In the genomic region with DNA sequence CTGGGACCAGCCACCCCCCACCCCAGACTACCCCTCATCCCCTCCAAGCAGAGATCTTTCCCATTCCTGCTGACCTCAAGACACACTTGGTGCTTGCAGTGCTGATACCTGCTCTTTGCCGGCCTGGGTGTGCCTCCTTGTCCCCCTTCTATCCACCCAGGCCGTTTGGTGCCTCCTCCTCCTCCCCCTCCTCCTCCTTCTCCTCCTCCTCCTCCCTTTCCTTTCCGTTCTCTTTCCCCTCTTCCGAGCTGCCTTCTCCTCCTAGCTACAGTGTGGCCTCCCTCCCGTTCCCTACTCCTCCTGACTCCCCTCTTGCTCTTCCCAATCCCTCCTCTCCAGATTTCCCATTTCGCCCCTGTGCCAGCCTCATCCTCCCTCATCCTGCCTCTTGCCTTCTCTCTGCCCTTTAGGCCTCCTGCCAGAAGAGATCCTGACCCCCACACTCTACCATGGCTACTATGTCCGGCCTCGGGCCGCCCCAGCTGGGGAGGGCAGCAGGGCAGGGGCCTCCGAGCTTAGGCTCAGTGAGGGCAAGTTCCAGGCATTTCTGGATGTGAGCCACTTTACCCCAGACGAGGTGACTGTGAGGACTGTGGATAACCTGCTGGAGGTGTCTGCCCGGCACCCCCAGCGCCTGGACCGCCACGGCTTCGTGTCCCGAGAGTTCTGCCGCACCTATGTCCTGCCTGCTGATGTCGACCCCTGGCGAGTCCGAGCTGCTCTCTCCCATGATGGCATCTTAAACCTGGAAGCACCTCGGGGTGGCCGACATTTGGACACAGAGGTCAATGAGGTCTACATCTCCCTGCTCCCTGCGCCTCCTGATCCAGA, we compare ENCODE assay signal across 1 cellular context.
TF ChIP-seq lines count a peak whose summit lies in the region.

No MANE protein-coding gene starts in this region.

TF ChIP-seq in IMR-90, 13 proteins besides CTCF, POLR2A, EP300 and RAD21:
- no peak for TF ChIP-seq RCOR1 (IDR thresholded peaks at IDR 0.05; ENCODE audit: insufficient replicate concordance, low read length)
- TF ChIP-seq CHD1 (IDR thresholded peaks at IDR 0.05; ENCODE audit: low read depth, low read length), result no peak
- no peak for TF ChIP-seq CEBPB (IDR thresholded peaks at IDR 0.05; ENCODE audit: low read depth, low read length)
- no peak for TF ChIP-seq SMC3 (IDR thresholded peaks at IDR 0.05; ENCODE audit: low read depth, low read length)
- no peak for TF ChIP-seq NFE2L2 (IDR thresholded peaks at IDR 0.05; ENCODE audit: low read depth, low read length)
- TF ChIP-seq MAZ (IDR thresholded peaks at IDR 0.05; ENCODE audit: borderline replicate concordance, low read depth, low read length), result no peak
- TF ChIP-seq, protein P1, sequence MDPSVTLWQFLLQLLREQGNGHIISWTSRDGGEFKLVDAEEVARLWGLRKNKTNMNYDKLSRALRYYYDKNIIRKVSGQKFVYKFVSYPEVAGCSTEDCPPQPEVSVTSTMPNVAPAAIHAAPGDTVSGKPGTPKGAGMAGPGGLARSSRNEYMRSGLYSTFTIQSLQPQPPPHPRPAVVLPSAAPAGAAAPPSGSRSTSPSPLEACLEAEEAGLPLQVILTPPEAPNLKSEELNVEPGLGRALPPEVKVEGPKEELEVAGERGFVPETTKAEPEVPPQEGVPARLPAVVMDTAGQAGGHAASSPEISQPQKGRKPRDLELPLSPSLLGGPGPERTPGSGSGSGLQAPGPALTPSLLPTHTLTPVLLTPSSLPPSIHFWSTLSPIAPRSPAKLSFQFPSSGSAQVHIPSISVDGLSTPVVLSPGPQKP (IDR thresholded peaks at IDR 0.05; ENCODE audit: borderline replicate concordance, low read depth, low read length), result no peak
- TF ChIP-seq BHLHE40 (IDR thresholded peaks at IDR 0.05; ENCODE audit: low read depth, low read length), result no peak
- TF ChIP-seq MAFK (IDR thresholded peaks at IDR 0.05; ENCODE audit: low read depth, low read length), result no peak
- no peak for TF ChIP-seq FOS (IDR thresholded peaks at IDR 0.05; ENCODE audit: low read depth, low read length)
- TF ChIP-seq, protein P2, sequence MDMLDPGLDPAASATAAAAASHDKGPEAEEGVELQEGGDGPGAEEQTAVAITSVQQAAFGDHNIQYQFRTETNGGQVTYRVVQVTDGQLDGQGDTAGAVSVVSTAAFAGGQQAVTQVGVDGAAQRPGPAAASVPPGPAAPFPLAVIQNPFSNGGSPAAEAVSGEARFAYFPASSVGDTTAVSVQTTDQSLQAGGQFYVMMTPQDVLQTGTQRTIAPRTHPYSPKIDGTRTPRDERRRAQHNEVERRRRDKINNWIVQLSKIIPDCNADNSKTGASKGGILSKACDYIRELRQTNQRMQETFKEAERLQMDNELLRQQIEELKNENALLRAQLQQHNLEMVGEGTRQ (IDR thresholded peaks at IDR 0.05; ENCODE audit: low read depth, low read length), result no peak
- no peak for TF ChIP-seq RFX5 (IDR thresholded peaks at IDR 0.05; ENCODE audit: low read depth, low read length)
- TF ChIP-seq MXI1 (IDR thresholded peaks at IDR 0.05; ENCODE audit: borderline replicate concordance, low read depth, low read length), result no peak
